13 cellular contexts compared by ENCODE assay signal in genomic region chr2:46481541-46482193, GRCh38. TPM values are rescaled to one million over a fixed set of nuclear protein-coding genes. Genes with fewer than 3 reads are reported as not detected.
DNase-seq lines count a peak whose midpoint lies in the region; ATAC-seq and TF ChIP-seq lines count a peak whose summit lies in the region.
"Had no signal": no experiment of that assay in that cellular context is flagged by ENCODE, and none has a peak within 500 bp of the region (broad histone marks: within the 10 kb centered on the region; RNA-seq: fewer than 3 reads in every experiment).

No MANE protein-coding gene starts in this region.

- H3K27me3 Mint-ChIP-seq in activated T-helper 17 cell treated with anti-CD3 and anti-CD28 coated beads, Interleukin-2, amount 50 U/mL, for 72 hours = peaks cover 5% of the 10 kb centered on the region
- peaks cover 4% of the 10 kb centered on the region for H3K27me3 Mint-ChIP-seq in chondrocyte (ENCODE audit: low read depth)
- peaks cover 13% of the 10 kb centered on the region for H3K27me3 Mint-ChIP-seq in progenitor cell of endocrine pancreas
- H3K27me3 Mint-ChIP-seq: activated naive CD4-positive, alpha-beta T cell treated with anti-CD3 and anti-CD28 coated beads, Interleukin-2, amount 50 U/mL, for 24 hours had no signal

- intact Hi-C loops in head of caudate nucleus (cut with DNase I) = no loop called here

- H3K4me1 Mint-ChIP-seq in activated T-helper 17 cell treated with anti-CD3 and anti-CD28 coated beads, Interleukin-2, amount 50 U/mL, for 72 hours = no peaks in the 10 kb centered on the region
- peaks cover 15% of the 10 kb centered on the region for H3K4me1 Mint-ChIP-seq in chondrocyte (ENCODE audit: low read depth)
- no peaks in the 10 kb centered on the region for H3K4me1 Mint-ChIP-seq in progenitor cell of endocrine pancreas (ENCODE audit: low read depth)

- no peaks in the 10 kb centered on the region for H3K36me3 Mint-ChIP-seq in activated T-helper 17 cell treated with anti-CD3 and anti-CD28 coated beads, Interleukin-2, amount 50 U/mL, for 72 hours (ENCODE audit: low read depth)
- H3K36me3 Mint-ChIP-seq in chondrocyte (ENCODE audit: low read depth) = peaks cover under 1% of the 10 kb centered on the region
- H3K36me3 Mint-ChIP-seq in progenitor cell of endocrine pancreas (ENCODE audit: insufficient read depth) = no peaks in the 10 kb centered on the region
- H3K36me3 Mint-ChIP-seq: naive B cell had no signal

- no peak overlapping the region for H3K4me3 Mint-ChIP-seq in activated T-helper 17 cell treated with anti-CD3 and anti-CD28 coated beads, Interleukin-2, amount 50 U/mL, for 72 hours
- H3K4me3 Mint-ChIP-seq in chondrocyte (ENCODE audit: unreplicated experiment) = no peak overlapping the region
- H3K4me3 Mint-ChIP-seq in progenitor cell of endocrine pancreas (ENCODE audit: low read depth) = no peak overlapping the region
- H3K4me3 Mint-ChIP-seq: activated naive CD4-positive, alpha-beta T cell treated with anti-CD3 and anti-CD28 coated beads, Interleukin-2, amount 50 U/mL, for 24 hours; naive B cell had no signal

- ATAC-seq in activated T-helper 17 cell treated with anti-CD3 and anti-CD28 coated beads, Interleukin-2, amount 50 U/mL, for 72 hours (replicated peaks) = peak; percentile 62

- no peak overlapping the region for H3K27ac Mint-ChIP-seq in activated T-helper 17 cell treated with anti-CD3 and anti-CD28 coated beads, Interleukin-2, amount 50 U/mL, for 72 hours
- no peak overlapping the region for H3K27ac Mint-ChIP-seq in chondrocyte (ENCODE audit: unreplicated experiment)
- no peak overlapping the region for H3K27ac Mint-ChIP-seq in progenitor cell of endocrine pancreas
- H3K27ac Mint-ChIP-seq: activated naive CD4-positive, alpha-beta T cell treated with anti-CD3 and anti-CD28 coated beads, Interleukin-2, amount 50 U/mL, for 24 hours had no signal

- H3K4me3 ChIP-seq in LNCaP clone FGC (ENCODE audit: low read depth, low read length) = no peak overlapping the region
- H3K4me3 ChIP-seq: upper lobe of left lung had no signal

- TF ChIP-seq CTCF in LNCaP clone FGC (IDR thresholded peaks at IDR 0.05; ENCODE audit: control insufficient read depth, extremely low read depth, insufficient read depth) (no peak), chondrocyte (IDR thresholded peaks at IDR 0.05) (no peak), progenitor cell of endocrine pancreas (IDR thresholded peaks at IDR 0.05; ENCODE audit: unreplicated experiment) (no peak)

- no peaks in the 10 kb centered on the region for H3K9me3 Mint-ChIP-seq in activated T-helper 17 cell treated with anti-CD3 and anti-CD28 coated beads, Interleukin-2, amount 50 U/mL, for 72 hours
- H3K9me3 Mint-ChIP-seq in chondrocyte (ENCODE audit: low read depth) = peaks cover 3% of the 10 kb centered on the region
- peaks cover 13% of the 10 kb centered on the region for H3K9me3 Mint-ChIP-seq in progenitor cell of endocrine pancreas (ENCODE audit: low read depth)
- H3K9me3 Mint-ChIP-seq: naive B cell had no signal

- DNase-seq in DMS153 (lab: John Stamatoyannopoulos, UW) (peak; percentile 94), LNCaP clone FGC (ENCODE audit: low read depth) (peak; percentile 25), kidney tubule cell (ENCODE audit: low spot score) (peak; percentile 79), chondrocyte (ENCODE audit: low spot score) (no peak), head of caudate nucleus (no peak), progenitor cell of endocrine pancreas (ENCODE audit: low spot score, unreplicated experiment) (no peak)
- DNase-seq in stimulated activated naive CD4-positive, alpha-beta T cell treated with Interleukin-2 at 50 U/mL for 16 hours (lab: John Stamatoyannopoulos, UW) = no peak
- DNase-seq: naive B cell; stimulated activated CD4-positive, alpha-beta T cell treated with anti-CD3 and anti-CD28 coated beads, Interleukin-4, amount 100 ng/mL, for 24 hours; upper lobe of left lung had no signal

RNA-seq across cellular contexts. Expression of gene TMEM247, which starts 2.3 kb away (rescaled TPM):
- not detected for total RNA-seq in activated T-helper 17 cell treated with anti-CD3 and anti-CD28 coated beads, Interleukin-2, amount 50 U/mL, for 72 hours
- total RNA-seq in chondrocyte (not detected in 3 replicates), progenitor cell of endocrine pancreas (not detected in 2 replicates)
- total RNA-seq: NCI-H460, upper lobe of left lung had no signal

Comparison
In these comparisons a context has a peak if more than half of its experiments do, and no peak if none do; other contexts are left out.
1. DNase-seq: peak in DMS153 (single experiment), LNCaP clone FGC (single experiment) and kidney tubule cell (single experiment); none in chondrocyte (single experiment), head of caudate nucleus (0 of 42), progenitor cell of endocrine pancreas (single experiment) and stimulated activated naive CD4-positive, alpha-beta T cell treated with Interleukin-2 at 50 U/mL for 16 hours (single experiment).